12 cellular contexts compared by ENCODE assay signal in genomic region chr2:128469203-128469602, GRCh38.
DNase-seq lines count a peak whose midpoint lies in the region; ATAC-seq and TF ChIP-seq lines count a peak whose summit lies in the region.
"Had no signal": no experiment of that assay in that cellular context is flagged by ENCODE, and none has a peak within 500 bp of the region (broad histone marks: within the 10 kb centered on the region; RNA-seq: fewer than 3 reads in every experiment).

No MANE protein-coding gene starts in this region.

- H3K4me3 ChIP-seq in BLaER1 (peak overlapping the region; percentile 46; the same call in 1 of the 2 replicates), adrenal gland (no peak overlapping the region), right lobe of liver (no peak overlapping the region)
- H3K4me3 ChIP-seq: sigmoid colon had no signal

- no peak overlapping the region for H4K8ac ChIP-seq in H9 (replicated peaks; ENCODE audit: insufficient read length, low read depth, low read length)

- H3K4ac ChIP-seq in H9 (ENCODE audit: low read depth, low read length): no peak overlapping the region

- no peak overlapping the region for H2BK5ac ChIP-seq in H9 (ENCODE audit: insufficient read length, low read length)

- peaks cover 67% of the 10 kb centered on the region for H3K36me3 ChIP-seq in BLaER1
- H3K36me3 ChIP-seq in adrenal gland (replicated peaks in 1 of 2): no peaks in the 10 kb centered on the region
- no peaks in the 10 kb centered on the region for H3K36me3 ChIP-seq in right lobe of liver
- H3K36me3 ChIP-seq: sigmoid colon had no signal

- H3T11ph ChIP-seq in H9 (ENCODE audit: low read length): no peak overlapping the region

- H3K18ac ChIP-seq in H9 (ENCODE audit: insufficient read length, low read depth, low read length): no peak overlapping the region

- peak; percentile 40 for DNase-seq in H9
- DNase-seq in adrenal gland: peak in 3 of 7 donors; percentile 1 to 25 (median 21)
- peak in 1 of 3 donors; percentile 22 for DNase-seq in right lobe of liver
- DNase-seq in DMS79 (lab: John Stamatoyannopoulos, UW): no peak
- DNase-seq in activated naive CD4-positive, alpha-beta T cell treated with anti-CD3 and anti-CD28 coated beads, Interleukin-2, amount 10 ng/mL, durations not matched to agents 7 days and 5 days: no peak
- DNase-seq: effector memory CD8-positive, alpha-beta T cell; sigmoid colon had no signal

- H2BK15ac ChIP-seq in H9 (ENCODE audit: low read depth, low read length): no peak overlapping the region

- H2AFZ ChIP-seq in H9 (ENCODE audit: low read length): no peak overlapping the region

- peaks cover 8% of the 10 kb centered on the region for H3K27me3 Mint-ChIP-seq in H9 (ENCODE audit: low read depth)
- H3K27me3 Mint-ChIP-seq in activated naive CD4-positive, alpha-beta T cell treated with anti-CD3 and anti-CD28 coated beads, Interleukin-2, amount 10 ng/mL, durations not matched to agents 7 days and 5 days: peaks cover 17% of the 10 kb centered on the region

- H3K27ac ChIP-seq in BLaER1: no peak overlapping the region
- H3K27ac ChIP-seq in H9 (ENCODE audit: insufficient read length, low read depth, low read length): no peak overlapping the region
- H3K27ac ChIP-seq in adrenal gland: no peak overlapping the region
- H3K27ac ChIP-seq in right lobe of liver: no peak overlapping the region
- H3K27ac ChIP-seq: sigmoid colon had no signal

- H4K20me1 ChIP-seq in BLaER1 (peaks cover 8% of the 10 kb centered on the region), H9 (ENCODE audit: control insufficient read depth, insufficient read depth, insufficient read length) (no peaks in the 10 kb centered on the region)

- H4K91ac ChIP-seq in H9 (ENCODE audit: insufficient read length, low read depth, low read length): no peak overlapping the region

- H3K79me1 ChIP-seq in H9 (ENCODE audit: insufficient read depth, low read depth, low read length, poor library complexity, severe bottlenecking): no peaks in the 10 kb centered on the region

- ATAC-seq in right lobe of liver (no peak), HG02571 (IDR thresholded peaks at IDR 0.05; ENCODE audit: unreplicated experiment) (no peak), GM19328 (IDR thresholded peaks at IDR 0.05; ENCODE audit: unreplicated experiment) (no peak)
- ATAC-seq: activated T-helper 17 cell treated with anti-CD3 and anti-CD28 coated beads, Interleukin-2, amount 50 U/mL, for 72 hours; effector memory CD8-positive, alpha-beta T cell had no signal

- H3K23ac ChIP-seq in H9 (ENCODE audit: insufficient read length, low read depth, low read length): no peak overlapping the region

- H3K14ac ChIP-seq in H9 (ENCODE audit: insufficient read depth, low read length): no peak overlapping the region

- no peak overlapping the region for H3K27ac Mint-ChIP-seq in H9
- H3K27ac Mint-ChIP-seq in activated naive CD4-positive, alpha-beta T cell treated with anti-CD3 and anti-CD28 coated beads, Interleukin-2, amount 10 ng/mL, durations not matched to agents 7 days and 5 days: no peak overlapping the region
- H3K27ac Mint-ChIP-seq: activated T-helper 17 cell treated with anti-CD3 and anti-CD28 coated beads, Interleukin-2, amount 50 U/mL, for 72 hours; effector memory CD8-positive, alpha-beta T cell; T-helper 1 cell treated with Interleukin-12 subunit alpha and Interleukin-12 subunit beta and Interleukin-4 antibody, amounts not matched to agents 30 μg/mL and 1 μg/mL, for 36 hours had no signal

- no peak overlapping the region for H3K4me3 Mint-ChIP-seq in H9
- H3K4me3 Mint-ChIP-seq in activated naive CD4-positive, alpha-beta T cell treated with anti-CD3 and anti-CD28 coated beads, Interleukin-2, amount 10 ng/mL, durations not matched to agents 7 days and 5 days: no peak overlapping the region
- H3K4me3 Mint-ChIP-seq: activated T-helper 17 cell treated with anti-CD3 and anti-CD28 coated beads, Interleukin-2, amount 50 U/mL, for 72 hours; effector memory CD8-positive, alpha-beta T cell; T-helper 1 cell treated with Interleukin-12 subunit alpha and Interleukin-12 subunit beta and Interleukin-4 antibody, amounts not matched to agents 30 μg/mL and 1 μg/mL, for 36 hours had no signal

- H3K9ac ChIP-seq in BLaER1 (no peak overlapping the region), H9 (ENCODE audit: extremely low read depth, insufficient read length, low read length) (no peak overlapping the region)

- H3K4me1 Mint-ChIP-seq in H9: peaks cover 2 to 8% of the 10 kb centered on the region in 2 experiments
- peaks cover 4% of the 10 kb centered on the region for H3K4me1 Mint-ChIP-seq in activated naive CD4-positive, alpha-beta T cell treated with anti-CD3 and anti-CD28 coated beads, Interleukin-2, amount 10 ng/mL, durations not matched to agents 7 days and 5 days
- H3K4me1 Mint-ChIP-seq: activated T-helper 17 cell treated with anti-CD3 and anti-CD28 coated beads, Interleukin-2, amount 50 U/mL, for 72 hours had no signal

- H2BK12ac ChIP-seq in H9 (ENCODE audit: insufficient read length, low read depth, low read length): no peak overlapping the region

- no CpG with 5 or more reads among the region's 1 CpG for WGBS in H9 (ENCODE audit: extremely low coverage, insufficient read length, low lambda C conversion rate)
- 100% methylated on average over 1 of the region's 1 CpG; no CpG with 5 or more reads in 2 of the 4 donors for WGBS in adrenal gland, 4 donors
- no CpG with 5 or more reads among the region's 1 CpG for WGBS in right lobe of liver (ENCODE audit: insufficient coverage, low coverage, low lambda C conversion rate, missing lambda C conversion rate)

- H3K23me2 ChIP-seq in H9 (ENCODE audit: insufficient read length, low read depth, low read length, poor library complexity, severe bottlenecking): no peaks in the 10 kb centered on the region

- CTCF ChIA-PET in activated naive CD4-positive, alpha-beta T cell treated with anti-CD3 and anti-CD28 coated beads, Interleukin-2, amount 10 ng/mL, durations not matched to agents 7 days and 5 days (lab: Charles Lee): no interaction called here

- no peak overlapping the region for H4K5ac ChIP-seq in H9 (ENCODE audit: insufficient read length, low read depth, low read length)

- H3K4me2 ChIP-seq in BLaER1: no peak overlapping the region
- no peak overlapping the region for H3K4me2 ChIP-seq in H9 (ENCODE audit: insufficient read depth, insufficient read length, low read length)

- H3K9me3 Mint-ChIP-seq in H9: peaks cover 31 to 38% of the 10 kb centered on the region in 2 experiments
- peaks cover 33% of the 10 kb centered on the region for H3K9me3 Mint-ChIP-seq in activated naive CD4-positive, alpha-beta T cell treated with anti-CD3 and anti-CD28 coated beads, Interleukin-2, amount 10 ng/mL, durations not matched to agents 7 days and 5 days

- no peak overlapping the region for H2BK20ac ChIP-seq in H9 (ENCODE audit: low read depth, low read length, poor library complexity, severe bottlenecking)

- no peak overlapping the region for H3K56ac ChIP-seq in H9 (ENCODE audit: insufficient read length, low read depth, low read length)

- peaks cover 20% of the 10 kb centered on the region for H3K4me1 ChIP-seq in BLaER1
- H3K4me1 ChIP-seq in H9 (ENCODE audit: insufficient read depth, low read length): no peaks in the 10 kb centered on the region
- no peaks in the 10 kb centered on the region for H3K4me1 ChIP-seq in adrenal gland (replicated peaks in 1 of 2)
- H3K4me1 ChIP-seq in right lobe of liver: peaks cover 0 to 4% (median 0%) of the 10 kb centered on the region in 4 donors

- H3K36me3 Mint-ChIP-seq in H9 (ENCODE audit: insufficient read depth in 1 of 3, low read depth in 3 of 3): peaks cover 22 to 30% (median 24%) of the 10 kb centered on the region in 3 experiments
- no peaks in the 10 kb centered on the region for H3K36me3 Mint-ChIP-seq in activated naive CD4-positive, alpha-beta T cell treated with anti-CD3 and anti-CD28 coated beads, Interleukin-2, amount 10 ng/mL, durations not matched to agents 7 days and 5 days

- H3K9me3 ChIP-seq in BLaER1 (peaks cover 77% of the 10 kb centered on the region), H9 (ENCODE audit: control insufficient read depth, low read depth, low read length) (peaks cover 12% of the 10 kb centered on the region), adrenal gland (replicated peaks in 1 of 3) (peaks cover 0 to 16% (median 0%) of the 10 kb centered on the region in 3 donors), right lobe of liver (peaks cover 0 to 4% (median 0%) of the 10 kb centered on the region in 4 donors)

- intact Hi-C loops in adrenal gland (cut with DNase I) (no loop called here), right lobe of liver (cut with DNase I) (no loop called here)

- H3K27me3 ChIP-seq in BLaER1 (no peaks in the 10 kb centered on the region), H9 (ENCODE audit: insufficient read depth, low read length) (no peaks in the 10 kb centered on the region), adrenal gland (no peaks in the 10 kb centered on the region), right lobe of liver (no peaks in the 10 kb centered on the region)

- TF ChIP-seq CTCF in H9 (conservative IDR thresholded peaks at IDR 0.05) (peak; percentile 75), adrenal gland (IDR thresholded peaks at IDR 0.05) (peak in 4 of 6 experiments; percentile 24 to 43 (median 24)), right lobe of liver (IDR thresholded peaks at IDR 0.05) (peak; percentile 18 to 31 (median 25))

- H2BK120ac ChIP-seq in H9 (ENCODE audit: low read depth, low read length, poor library complexity, severe bottlenecking): no peak overlapping the region

- no peak for TF ChIP-seq POLR2A in adrenal gland (IDR thresholded peaks at IDR 0.05)
- no peak for TF ChIP-seq POLR2A in right lobe of liver (IDR thresholded peaks at IDR 0.05)

- H2AK5ac ChIP-seq in H9 (ENCODE audit: insufficient read length, low read length): no peak overlapping the region

- no peaks in the 10 kb centered on the region for H3K79me2 ChIP-seq in H9 (ENCODE audit: insufficient read depth, low read length)

Comparison
In these comparisons a context has a peak if more than half of its experiments do, and no peak if none do; other contexts are left out.
1. CTCF ChIP-seq: peak in every context shown above with its lines; median percentile 75 in H9; 25 in right lobe of liver; 24 in adrenal gland.